ENCODE assay signal across 1 cellular context in genomic region chr1:156160000-156160743, GRCh38.
TF ChIP-seq lines count a peak whose summit lies in the region.

No MANE protein-coding gene starts in this region.

TF ChIP-seq in GM12878, 131 proteins besides CTCF, POLR2A, EP300 and RAD21:
- TF ChIP-seq HSF1 (IDR thresholded peaks at IDR 0.05; ENCODE audit: low read depth, low read length), result no peak
- no peak for TF ChIP-seq ASH2L (IDR thresholded peaks at IDR 0.05; ENCODE audit: borderline replicate concordance, low read depth)
- no peak for TF ChIP-seq KLF5 (IDR thresholded peaks at IDR 0.05; ENCODE audit: partially characterized antibody)
- no peak for TF ChIP-seq SMAD5 (IDR thresholded peaks at IDR 0.05; ENCODE audit: low read depth)
- no peak for TF ChIP-seq ZNF24 (IDR thresholded peaks at IDR 0.05)
- no peak for TF ChIP-seq USF2 (IDR thresholded peaks at IDR 0.05; ENCODE audit: borderline replicate concordance, low read depth, low read length)
- no peak for TF ChIP-seq EED (IDR thresholded peaks at IDR 0.05; ENCODE audit: low read depth)
- no peak for TF ChIP-seq NR2C2 (IDR thresholded peaks at IDR 0.05; ENCODE audit: borderline replicate concordance, control insufficient read depth, insufficient read length, low read depth)
- no peak for TF ChIP-seq TARDBP (IDR thresholded peaks at IDR 0.05; ENCODE audit: borderline replicate concordance)
